1 cellular context compared by ENCODE assay signal in the genomic region with DNA sequence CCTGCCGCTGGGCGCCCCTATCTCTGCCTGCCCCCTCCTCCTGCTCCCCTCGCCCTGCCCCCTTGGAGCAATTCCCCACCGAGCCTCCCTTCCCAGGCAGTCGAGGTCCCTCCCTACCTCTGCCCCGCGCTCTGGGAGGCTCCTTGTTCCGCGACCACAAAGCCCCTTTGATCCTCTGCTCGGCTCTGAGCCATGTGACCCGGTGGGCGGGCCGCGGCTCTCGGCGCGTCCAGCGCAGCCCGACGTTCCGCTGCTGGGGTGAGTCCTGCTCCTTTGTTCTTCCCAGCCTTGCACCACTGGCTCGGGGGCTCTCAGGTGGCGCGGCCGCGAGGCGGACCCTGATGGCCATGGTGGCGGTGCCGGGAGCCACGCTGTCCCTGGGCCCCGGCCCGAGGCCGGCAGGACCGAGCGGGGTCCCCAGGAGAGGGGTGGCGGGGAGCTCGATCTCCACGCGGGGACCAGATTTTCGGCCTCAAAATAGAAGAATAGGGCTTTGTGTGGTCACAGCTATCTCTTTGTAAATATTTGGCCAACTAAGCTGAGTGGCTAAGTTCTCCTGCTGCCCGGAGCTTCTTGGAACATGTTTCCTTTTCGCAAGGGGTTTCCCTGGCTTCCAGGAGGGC.
A peak's percentile ranks its signal among the peaks of the same experiment; 100 is the strongest.
TF ChIP-seq lines count a peak whose summit lies in the region.

No MANE protein-coding gene starts in this region.

TF ChIP-seq in HepG2, 621 proteins besides CTCF, POLR2A, EP300 and RAD21 (continued from another document and continues in another):
- TF ChIP-seq, protein P1, sequence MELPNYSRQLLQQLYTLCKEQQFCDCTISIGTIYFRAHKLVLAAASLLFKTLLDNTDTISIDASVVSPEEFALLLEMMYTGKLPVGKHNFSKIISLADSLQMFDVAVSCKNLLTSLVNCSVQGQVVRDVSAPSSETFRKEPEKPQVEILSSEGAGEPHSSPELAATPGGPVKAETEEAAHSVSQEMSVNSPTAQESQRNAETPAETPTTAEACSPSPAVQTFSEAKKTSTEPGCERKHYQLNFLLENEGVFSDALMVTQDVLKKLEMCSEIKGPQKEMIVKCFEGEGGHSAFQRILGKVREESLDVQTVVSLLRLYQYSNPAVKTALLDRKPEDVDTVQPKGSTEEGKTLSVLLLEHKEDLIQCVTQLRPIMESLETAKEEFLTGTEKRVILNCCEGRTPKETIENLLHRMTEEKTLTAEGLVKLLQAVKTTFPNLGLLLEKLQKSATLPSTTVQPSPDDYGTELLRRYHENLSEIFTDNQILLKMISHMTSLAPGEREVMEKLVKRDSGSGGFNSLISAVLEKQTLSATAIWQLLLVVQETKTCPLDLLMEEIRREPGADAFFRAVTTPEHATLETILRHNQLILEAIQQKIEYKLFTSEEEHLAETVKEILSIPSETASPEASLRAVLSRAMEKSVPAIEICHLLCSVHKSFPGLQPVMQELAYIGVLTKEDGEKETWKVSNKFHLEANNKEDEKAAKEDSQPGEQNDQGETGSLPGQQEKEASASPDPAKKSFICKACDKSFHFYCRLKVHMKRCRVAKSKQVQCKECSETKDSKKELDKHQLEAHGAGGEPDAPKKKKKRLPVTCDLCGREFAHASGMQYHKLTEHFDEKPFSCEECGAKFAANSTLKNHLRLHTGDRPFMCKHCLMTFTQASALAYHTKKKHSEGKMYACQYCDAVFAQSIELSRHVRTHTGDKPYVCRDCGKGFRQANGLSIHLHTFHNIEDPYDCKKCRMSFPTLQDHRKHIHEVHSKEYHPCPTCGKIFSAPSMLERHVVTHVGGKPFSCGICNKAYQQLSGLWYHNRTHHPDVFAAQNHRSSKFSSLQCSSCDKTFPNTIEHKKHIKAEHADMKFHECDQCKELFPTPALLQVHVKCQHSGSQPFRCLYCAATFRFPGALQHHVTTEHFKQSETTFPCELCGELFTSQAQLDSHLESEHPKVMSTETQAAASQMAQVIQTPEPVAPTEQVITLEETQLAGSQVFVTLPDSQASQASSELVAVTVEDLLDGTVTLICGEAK (IDR thresholded peaks at IDR 0.05), result no peak
- TF ChIP-seq, protein P1 (CRISPR knock-in tag; IDR thresholded peaks at IDR 0.05), result peak; percentile 54
- TF ChIP-seq, protein P2, sequence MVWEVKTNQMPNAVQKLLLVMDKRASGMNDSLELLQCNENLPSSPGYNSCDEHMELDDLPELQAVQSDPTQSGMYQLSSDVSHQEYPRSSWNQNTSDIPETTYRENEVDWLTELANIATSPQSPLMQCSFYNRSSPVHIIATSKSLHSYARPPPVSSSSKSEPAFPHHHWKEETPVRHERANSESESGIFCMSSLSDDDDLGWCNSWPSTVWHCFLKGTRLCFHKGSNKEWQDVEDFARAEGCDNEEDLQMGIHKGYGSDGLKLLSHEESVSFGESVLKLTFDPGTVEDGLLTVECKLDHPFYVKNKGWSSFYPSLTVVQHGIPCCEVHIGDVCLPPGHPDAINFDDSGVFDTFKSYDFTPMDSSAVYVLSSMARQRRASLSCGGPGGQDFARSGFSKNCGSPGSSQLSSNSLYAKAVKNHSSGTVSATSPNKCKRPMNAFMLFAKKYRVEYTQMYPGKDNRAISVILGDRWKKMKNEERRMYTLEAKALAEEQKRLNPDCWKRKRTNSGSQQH (CRISPR knock-in tag; IDR thresholded peaks at IDR 0.05; ENCODE audit: low read depth), result peak; percentile 87; the same call in 1 of the 2 replicates
- TF ChIP-seq ZNF674 (CRISPR knock-in tag; IDR thresholded peaks at IDR 0.05; ENCODE audit: low read depth) (no peak; the same call in 1 of the 2 replicates), JUN (CRISPR knock-in tag; IDR thresholded peaks at IDR 0.05) (no peak), ATRX (CRISPR knock-in tag; IDR thresholded peaks at IDR 0.05; ENCODE audit: borderline replicate concordance) (no peak), ZNF30 (CRISPR knock-in tag; IDR thresholded peaks at IDR 0.05) (no peak), SMYD3 (CRISPR knock-in tag; IDR thresholded peaks at IDR 0.05) (peak; percentile 62; the same call in 1 of the 2 replicates), ZNF547 (CRISPR knock-in tag; IDR thresholded peaks at IDR 0.05) (no peak), SMARCC2 (IDR thresholded peaks at IDR 0.05) (no peak), TSC22D2 (CRISPR knock-in tag; IDR thresholded peaks at IDR 0.05; ENCODE audit: borderline replicate concordance) (no peak), HMG20A (CRISPR knock-in tag; IDR thresholded peaks at IDR 0.05; ENCODE audit: borderline replicate concordance) (peak; percentile 42; the same call in 1 of the 2 replicates), ZNF235 (CRISPR knock-in tag; IDR thresholded peaks at IDR 0.05; ENCODE audit: borderline replicate concordance) (no peak), KDM5B (CRISPR knock-in tag; IDR thresholded peaks at IDR 0.05; ENCODE audit: borderline replicate concordance) (no peak), ZFP36 (IDR thresholded peaks at IDR 0.05; ENCODE audit: borderline replicate concordance, low read depth, low read length, partially characterized antibody) (no peak), KMT2A (CRISPR knock-in tag; IDR thresholded peaks at IDR 0.05) (peak; percentile 89), IKZF4 (CRISPR knock-in tag; IDR thresholded peaks at IDR 0.05; ENCODE audit: borderline replicate concordance, low read depth, not compliant biosample characterization) (peak; percentile 88), ZNF253 (CRISPR knock-in tag; IDR thresholded peaks at IDR 0.05; ENCODE audit: borderline replicate concordance) (no peak; the same call in 1 of the 2 replicates), FLYWCH1 (CRISPR knock-in tag; IDR thresholded peaks at IDR 0.05) (no peak; the same call in 1 of the 2 replicates), CBX1 (IDR thresholded peaks at IDR 0.05; ENCODE audit: low read depth) (no peak), PCBP1 (IDR thresholded peaks at IDR 0.05; ENCODE audit: borderline replicate concordance, low read depth, low read length) (no peak), ZFP41 (CRISPR knock-in tag; IDR thresholded peaks at IDR 0.05; ENCODE audit: borderline replicate concordance) (peak; percentile 90; the same call in 1 of the 2 replicates), NFYB (CRISPR knock-in tag; IDR thresholded peaks at IDR 0.05) (peak; percentile 43; the same call in 1 of the 2 replicates), NFE2L2 (IDR thresholded peaks at IDR 0.05; ENCODE audit: low read length) (no peak), TMF1 (CRISPR knock-in tag; IDR thresholded peaks at IDR 0.05; ENCODE audit: low read depth) (peak; percentile 79; the same call in 1 of the 2 replicates), ZFP82 (CRISPR knock-in tag; IDR thresholded peaks at IDR 0.05; ENCODE audit: borderline replicate concordance) (peak; percentile 64; the same call in 1 of the 2 replicates), GABPA (IDR thresholded peaks at IDR 0.05; ENCODE audit: low read depth, low read length) (no peak), GABPA (CRISPR knock-in tag; IDR thresholded peaks at IDR 0.05; ENCODE audit: low read depth) (no peak)
- TF ChIP-seq, protein P3, sequence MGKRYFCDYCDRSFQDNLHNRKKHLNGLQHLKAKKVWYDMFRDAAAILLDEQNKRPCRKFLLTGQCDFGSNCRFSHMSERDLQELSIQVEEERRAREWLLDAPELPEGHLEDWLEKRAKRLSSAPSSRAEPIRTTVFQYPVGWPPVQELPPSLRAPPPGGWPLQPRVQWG (CRISPR knock-in tag; IDR thresholded peaks at IDR 0.05; ENCODE audit: borderline replicate concordance, low read depth), result no peak
- TF ChIP-seq, protein P4, sequence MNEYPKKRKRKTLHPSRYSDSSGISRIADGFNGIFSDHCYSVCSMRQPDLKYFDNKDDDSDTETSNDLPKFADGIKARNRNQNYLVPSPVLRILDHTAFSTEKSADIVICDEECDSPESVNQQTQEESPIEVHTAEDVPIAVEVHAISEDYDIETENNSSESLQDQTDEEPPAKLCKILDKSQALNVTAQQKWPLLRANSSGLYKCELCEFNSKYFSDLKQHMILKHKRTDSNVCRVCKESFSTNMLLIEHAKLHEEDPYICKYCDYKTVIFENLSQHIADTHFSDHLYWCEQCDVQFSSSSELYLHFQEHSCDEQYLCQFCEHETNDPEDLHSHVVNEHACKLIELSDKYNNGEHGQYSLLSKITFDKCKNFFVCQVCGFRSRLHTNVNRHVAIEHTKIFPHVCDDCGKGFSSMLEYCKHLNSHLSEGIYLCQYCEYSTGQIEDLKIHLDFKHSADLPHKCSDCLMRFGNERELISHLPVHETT (CRISPR knock-in tag; conservative IDR thresholded peaks at IDR 0.05), result no peak
- TF ChIP-seq, protein P5, sequence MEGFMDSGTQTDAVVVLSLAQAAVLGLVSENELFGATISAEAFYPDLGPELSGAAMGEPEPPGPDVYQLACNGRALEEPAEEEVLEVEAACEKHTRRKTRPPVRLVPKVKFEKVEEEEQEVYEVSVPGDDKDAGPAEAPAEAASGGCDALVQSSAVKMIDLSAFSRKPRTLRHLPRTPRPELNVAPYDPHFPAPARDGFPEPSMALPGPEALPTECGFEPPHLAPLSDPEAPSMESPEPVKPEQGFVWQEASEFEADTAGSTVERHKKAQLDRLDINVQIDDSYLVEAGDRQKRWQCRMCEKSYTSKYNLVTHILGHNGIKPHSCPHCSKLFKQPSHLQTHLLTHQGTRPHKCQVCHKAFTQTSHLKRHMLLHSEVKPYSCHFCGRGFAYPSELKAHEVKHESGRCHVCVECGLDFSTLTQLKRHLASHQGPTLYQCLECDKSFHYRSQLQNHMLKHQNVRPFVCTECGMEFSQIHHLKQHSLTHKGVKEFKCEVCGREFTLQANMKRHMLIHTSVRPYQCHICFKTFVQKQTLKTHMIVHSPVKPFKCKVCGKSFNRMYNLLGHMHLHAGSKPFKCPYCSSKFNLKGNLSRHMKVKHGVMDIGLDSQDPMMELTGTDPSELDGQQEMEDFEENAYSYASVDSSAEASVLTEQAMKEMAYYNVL (CRISPR knock-in tag; IDR thresholded peaks at IDR 0.05; ENCODE audit: borderline replicate concordance), result no peak
- TF ChIP-seq, protein P6, sequence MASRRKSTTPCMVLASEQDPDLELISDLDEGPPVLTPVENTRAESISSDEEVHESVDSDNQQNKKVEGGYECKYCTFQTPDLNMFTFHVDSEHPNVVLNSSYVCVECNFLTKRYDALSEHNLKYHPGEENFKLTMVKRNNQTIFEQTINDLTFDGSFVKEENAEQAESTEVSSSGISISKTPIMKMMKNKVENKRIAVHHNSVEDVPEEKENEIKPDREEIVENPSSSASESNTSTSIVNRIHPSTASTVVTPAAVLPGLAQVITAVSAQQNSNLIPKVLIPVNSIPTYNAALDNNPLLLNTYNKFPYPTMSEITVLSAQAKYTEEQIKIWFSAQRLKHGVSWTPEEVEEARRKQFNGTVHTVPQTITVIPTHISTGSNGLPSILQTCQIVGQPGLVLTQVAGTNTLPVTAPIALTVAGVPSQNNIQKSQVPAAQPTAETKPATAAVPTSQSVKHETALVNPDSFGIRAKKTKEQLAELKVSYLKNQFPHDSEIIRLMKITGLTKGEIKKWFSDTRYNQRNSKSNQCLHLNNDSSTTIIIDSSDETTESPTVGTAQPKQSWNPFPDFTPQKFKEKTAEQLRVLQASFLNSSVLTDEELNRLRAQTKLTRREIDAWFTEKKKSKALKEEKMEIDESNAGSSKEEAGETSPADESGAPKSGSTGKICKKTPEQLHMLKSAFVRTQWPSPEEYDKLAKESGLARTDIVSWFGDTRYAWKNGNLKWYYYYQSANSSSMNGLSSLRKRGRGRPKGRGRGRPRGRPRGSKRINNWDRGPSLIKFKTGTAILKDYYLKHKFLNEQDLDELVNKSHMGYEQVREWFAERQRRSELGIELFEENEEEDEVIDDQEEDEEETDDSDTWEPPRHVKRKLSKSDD (CRISPR knock-in tag; IDR thresholded peaks at IDR 0.05; ENCODE audit: low read depth), result 0 out of 2 replicates have a peak, but pooled peaks have one; percentile 61
- TF ChIP-seq, protein P7, sequence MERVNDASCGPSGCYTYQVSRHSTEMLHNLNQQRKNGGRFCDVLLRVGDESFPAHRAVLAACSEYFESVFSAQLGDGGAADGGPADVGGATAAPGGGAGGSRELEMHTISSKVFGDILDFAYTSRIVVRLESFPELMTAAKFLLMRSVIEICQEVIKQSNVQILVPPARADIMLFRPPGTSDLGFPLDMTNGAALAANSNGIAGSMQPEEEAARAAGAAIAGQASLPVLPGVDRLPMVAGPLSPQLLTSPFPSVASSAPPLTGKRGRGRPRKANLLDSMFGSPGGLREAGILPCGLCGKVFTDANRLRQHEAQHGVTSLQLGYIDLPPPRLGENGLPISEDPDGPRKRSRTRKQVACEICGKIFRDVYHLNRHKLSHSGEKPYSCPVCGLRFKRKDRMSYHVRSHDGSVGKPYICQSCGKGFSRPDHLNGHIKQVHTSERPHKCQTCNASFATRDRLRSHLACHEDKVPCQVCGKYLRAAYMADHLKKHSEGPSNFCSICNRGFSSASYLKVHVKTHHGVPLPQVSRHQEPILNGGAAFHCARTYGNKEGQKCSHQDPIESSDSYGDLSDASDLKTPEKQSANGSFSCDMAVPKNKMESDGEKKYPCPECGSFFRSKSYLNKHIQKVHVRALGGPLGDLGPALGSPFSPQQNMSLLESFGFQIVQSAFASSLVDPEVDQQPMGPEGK (CRISPR knock-in tag; IDR thresholded peaks at IDR 0.05), result peak; percentile 83
- TF ChIP-seq, protein P8, sequence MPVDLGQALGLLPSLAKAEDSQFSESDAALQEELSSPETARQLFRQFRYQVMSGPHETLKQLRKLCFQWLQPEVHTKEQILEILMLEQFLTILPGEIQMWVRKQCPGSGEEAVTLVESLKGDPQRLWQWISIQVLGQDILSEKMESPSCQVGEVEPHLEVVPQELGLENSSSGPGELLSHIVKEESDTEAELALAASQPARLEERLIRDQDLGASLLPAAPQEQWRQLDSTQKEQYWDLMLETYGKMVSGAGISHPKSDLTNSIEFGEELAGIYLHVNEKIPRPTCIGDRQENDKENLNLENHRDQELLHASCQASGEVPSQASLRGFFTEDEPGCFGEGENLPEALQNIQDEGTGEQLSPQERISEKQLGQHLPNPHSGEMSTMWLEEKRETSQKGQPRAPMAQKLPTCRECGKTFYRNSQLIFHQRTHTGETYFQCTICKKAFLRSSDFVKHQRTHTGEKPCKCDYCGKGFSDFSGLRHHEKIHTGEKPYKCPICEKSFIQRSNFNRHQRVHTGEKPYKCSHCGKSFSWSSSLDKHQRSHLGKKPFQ (CRISPR knock-in tag; IDR thresholded peaks at IDR 0.05; ENCODE audit: insufficient replicate concordance), result peak; percentile 49
